In genomic region chr9:108682191-108682590, GRCh38 we compare ENCODE assay signal across 1 cellular context.
TF ChIP-seq lines count a peak whose summit lies in the region.

No MANE protein-coding gene starts in this region.

TF ChIP-seq in GM23338, 12 proteins besides CTCF, POLR2A, EP300 and RAD21 (continued from another document):
- TF ChIP-seq ZNF462 (CRISPR knock-in tag; IDR thresholded peaks at IDR 0.05) (no peak), EZH2phosphoT487 (IDR thresholded peaks at IDR 0.05; ENCODE audit: unreplicated experiment) (no peak), NANOG (IDR thresholded peaks at IDR 0.05; ENCODE audit: borderline replicate concordance) (no peak)
